ENCODE assay signal across 8 cellular contexts in the genomic region with DNA sequence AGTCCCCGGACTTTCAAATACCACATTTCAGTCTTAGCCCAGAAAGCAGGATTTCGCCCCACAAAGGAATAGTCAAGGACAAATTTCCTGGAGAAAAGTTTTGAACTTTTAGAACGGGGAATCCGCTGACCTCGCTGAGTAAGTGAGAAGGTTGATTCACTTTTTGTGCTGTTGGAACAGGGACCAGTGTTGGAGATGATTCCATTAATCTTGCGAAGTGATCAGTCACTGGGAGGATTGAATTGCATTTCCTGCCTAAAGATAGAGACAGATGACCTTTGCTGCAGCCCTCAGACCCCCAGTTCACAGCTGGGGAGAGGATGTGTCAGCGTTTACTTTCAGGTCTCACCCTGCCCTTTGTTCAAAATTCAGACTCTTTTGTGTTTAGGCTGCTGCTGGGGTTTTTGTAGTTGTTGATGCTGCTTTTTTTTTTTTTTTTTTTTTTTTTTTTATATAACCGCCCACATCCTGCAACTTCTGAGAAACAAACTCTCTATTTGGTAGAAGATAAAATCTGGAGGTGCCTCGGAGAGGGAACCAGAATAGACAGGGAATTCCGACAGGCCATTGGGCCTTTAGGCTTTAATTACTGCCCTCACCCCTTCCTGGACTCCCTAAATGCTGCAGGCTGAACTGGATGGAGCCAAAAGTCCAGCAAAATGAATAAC. TPM values are rescaled to one million over a fixed set of nuclear protein-coding genes. Genes with fewer than 3 reads are reported as not detected.
A peak's percentile ranks its signal among the peaks of the same experiment; 100 is the strongest.
DNase-seq lines count a peak whose midpoint lies in the region; ATAC-seq and TF ChIP-seq lines count a peak whose summit lies in the region.

No MANE protein-coding gene starts in this region.

- no peaks in the 10 kb centered on the region for H3K27me3 ChIP-seq in OCI-LY1 (ENCODE audit: insufficient read depth, low read length)
- H3K27me3 ChIP-seq in heart right ventricle = no peaks in the 10 kb centered on the region

- H3K36me3 ChIP-seq in OCI-LY1 (ENCODE audit: insufficient read depth, low read length) (no peaks in the 10 kb centered on the region), heart right ventricle (no peaks in the 10 kb centered on the region)

- H2AFZ ChIP-seq in OCI-LY1 (ENCODE audit: low read length) = peak overlapping the region; percentile 83; the same call in 1 of the 2 replicates

- no peaks in the 10 kb centered on the region for H3F3A ChIP-seq in OCI-LY1 (ENCODE audit: insufficient read depth, low read length)

- H3K27ac ChIP-seq in OCI-LY1 (ENCODE audit: low read depth, low read length, poor library complexity, severe bottlenecking) (peak overlapping the region; percentile 90), heart right ventricle (peak overlapping the region in 9 of 10 donors; percentile 56 to 94 (median 75))

- H3K4me3 ChIP-seq in OCI-LY1 (ENCODE audit: low read depth, low read length, poor library complexity, severe bottlenecking) = peak overlapping the region; percentile 50
- peak overlapping the region in 8 of 10 donors; percentile 36 to 57 (median 51) for H3K4me3 ChIP-seq in heart right ventricle

- H3K9me3 ChIP-seq in OCI-LY1 (ENCODE audit: low read length) (no peaks in the 10 kb centered on the region), heart right ventricle (no peaks in the 10 kb centered on the region)

- peak overlapping the region; percentile 88 for H3K4me2 ChIP-seq in OCI-LY1 (ENCODE audit: low read length)

- intact Hi-C loops in heart right ventricle (cut with DNase I) = no loop called here

- no peaks in the 10 kb centered on the region for H3K9me2 ChIP-seq in OCI-LY1 (ENCODE audit: low read depth, low read length)

- H4K20me1 ChIP-seq in OCI-LY1 (ENCODE audit: insufficient read depth, low read length) = no peaks in the 10 kb centered on the region

- peak; percentile 60 for ATAC-seq in GM21529 (IDR thresholded peaks at IDR 0.05; ENCODE audit: unreplicated experiment)
- ATAC-seq in heart right ventricle = peak in 7 of 8 donors; percentile 43 to 73 (median 59)

- no peaks in the 10 kb centered on the region for H3K79me2 ChIP-seq in OCI-LY1 (ENCODE audit: insufficient read depth, low read length)

- WGBS in heart right ventricle, 2 donors = 30 to 45% methylated on average over 10 of the region's 10 CpGs

- TF ChIP-seq CTCF in OCI-LY1 (IDR thresholded peaks at IDR 0.05; ENCODE audit: low read length) (no peak), heart right ventricle (IDR thresholded peaks at IDR 0.05) (no peak)

- peak; percentile 43 for DNase-seq in AG08395 (ENCODE audit: low spot score)
- DNase-seq in activated T-helper 9 cell treated with anti-CD3 and anti-CD28 coated beads, Interleukin-2, amount 50 U/mL, for 16 hours (ENCODE audit: low read depth) = peak; percentile 43
- peak in 1 of 2 donors; percentile 21 for DNase-seq in heart right ventricle
- peak; percentile 28 for DNase-seq in stimulated activated CD4-positive, alpha-beta T cell treated with anti-CD3 and anti-CD28 coated beads, Interleukin-12 subunit alpha, Interleukin-12 subunit beta, amount 100 ng/mL, for 4 hours
- no peak for DNase-seq in foreskin melanocyte
- no peak for DNase-seq in NCI-H510A treated with DMSO at 0.1 percent for 48 hours (lab: John Stamatoyannopoulos, UW)

- peak overlapping the region; percentile 62 for H3K9ac ChIP-seq in OCI-LY1 (ENCODE audit: low read length)

- H3K4me1 ChIP-seq in OCI-LY1 (ENCODE audit: insufficient read depth, low read length, severe bottlenecking) (peaks cover 22% of the 10 kb centered on the region), heart right ventricle (peaks cover 0 to 15% (median 7%) of the 10 kb centered on the region in 9 donors)

RNA-seq across cellular contexts. Expression of a gene that starts 9.8 kb away (rescaled TPM):
- total RNA-seq in heart right ventricle = 10 to 100 TPM in 9 of 10 donors, 1 to 10 TPM in 1; 10.0 to 18.4 (median 14.6) TPM
- polyA plus RNA-seq in heart right ventricle = 1 to 10 TPM; 4.8 to 9.7 TPM

RNA-seq across cellular contexts. Expression of a gene that starts 35.7 kb away (rescaled TPM):
- total RNA-seq in heart right ventricle = 10 to 100 TPM in 3 of 10 donors, 1 to 10 TPM in 7; 6.0 to 14.1 (median 8.8) TPM
- polyA plus RNA-seq in heart right ventricle = 10 to 100 TPM in 1 of 2 donors, 1 to 10 TPM in 1; 1.8 to 18.1 TPM

Comparison
In these comparisons a context has a peak if more than half of its experiments do, and no peak if none do; other contexts are left out.
1. DNase-seq: peak in AG08395 (single experiment), activated T-helper 9 cell treated with anti-CD3 and anti-CD28 coated beads, Interleukin-2, amount 50 U/mL, for 16 hours (single experiment) and stimulated activated CD4-positive, alpha-beta T cell treated with anti-CD3 and anti-CD28 coated beads, Interleukin-12 subunit alpha, Interleukin-12 subunit beta, amount 100 ng/mL, for 4 hours (single experiment); none in foreskin melanocyte (single experiment) and NCI-H510A treated with DMSO at 0.1 percent for 48 hours (single experiment).